Comparison of ENCODE assay signal across 15 cellular contexts in genomic region chr5:14678773-14679334, GRCh38. TPM values are rescaled to one million over a fixed set of nuclear protein-coding genes. Genes with fewer than 3 reads are reported as not detected.
A peak's percentile ranks its signal among the peaks of the same experiment; 100 is the strongest.
DNase-seq lines count a peak whose midpoint lies in the region; ATAC-seq and TF ChIP-seq lines count a peak whose summit lies in the region.
"Had no signal": no experiment of that assay in that cellular context is flagged by ENCODE, and none has a peak within 500 bp of the region (broad histone marks: within the 10 kb centered on the region; RNA-seq: fewer than 3 reads in every experiment).

No MANE protein-coding gene starts in this region.

- H3K4me1 Mint-ChIP-seq in activated naive CD8-positive, alpha-beta T cell treated with anti-CD3 and anti-CD28 coated beads, Interleukin-2, amount 50 U/mL, for 24 hours, result peaks cover 55% of the 10 kb centered on the region
- H3K4me1 Mint-ChIP-seq in Calu3 (ENCODE audit: low read depth, unreplicated experiment), result peaks cover 26% of the 10 kb centered on the region

- H4K20me1 ChIP-seq in DOHH2 (ENCODE audit: control insufficient read depth, insufficient read depth, low read depth, low read length) (no peaks in the 10 kb centered on the region), mammary epithelial cell (ENCODE audit: insufficient read depth, low read length) (no peaks in the 10 kb centered on the region)

- H3K79me2 ChIP-seq in DOHH2 (ENCODE audit: control insufficient read depth, low read length), result peaks cover 65% of the 10 kb centered on the region
- peaks cover 74% of the 10 kb centered on the region for H3K79me2 ChIP-seq in mammary epithelial cell (ENCODE audit: insufficient read depth, low read length)

- BruUV-seq in mammary epithelial cell (replicated peaks; lab: Mats Ljungman, UMichigan), result no TSS peak
- no TSS peak for BruUV-seq in Calu3 (replicated peaks; lab: Mats Ljungman, UMichigan)

- peaks cover 8% of the 10 kb centered on the region; the same call in 1 of the 2 replicates for H3F3A ChIP-seq in DOHH2 (ENCODE audit: control insufficient read depth, insufficient read depth)

- H3K36me3 ChIP-seq in DOHH2 (ENCODE audit: control insufficient read depth, low read length) (peaks cover 90% of the 10 kb centered on the region), psoas muscle (ENCODE audit: insufficient read depth in 1 of 2, low read depth in 1 of 2) (peaks cover 9 to 42% of the 10 kb centered on the region in 2 donors), mammary epithelial cell (ENCODE audit: insufficient read depth, low read length) (peaks cover 7% of the 10 kb centered on the region)

- no peak for ATAC-seq in activated naive CD8-positive, alpha-beta T cell treated with anti-CD3 and anti-CD28 coated beads, Interleukin-2, amount 50 U/mL, for 24 hours
- peak; percentile 61 to 81 (median 70) for ATAC-seq in psoas muscle
- ATAC-seq: activated T-cell treated with anti-CD3 and anti-CD28 coated beads, Interleukin-2, amount 50 U/mL, for 4 hours; left lung; PC-3; upper lobe of right lung had no signal

- DNase-seq in GM20000 (ENCODE audit: low spot score) (peak; percentile 29), psoas muscle (no peak), GF-D8 (lab: John Stamatoyannopoulos, UW) (no peak), mammary epithelial cell (no peak), Calu3 (no peak)
- DNase-seq in activated naive CD8-positive, alpha-beta T cell treated with anti-CD3 and anti-CD28 coated beads, Interleukin-2, amount 50 U/mL, for 24 hours, result no peak
- DNase-seq: activated CD4-positive, CD25-positive, alpha-beta regulatory T cell; activated T-cell treated with anti-CD3 and anti-CD28 coated beads, Interleukin-2, amount 50 U/mL, for 4 hours; left lung; NCI-H1436; PC-3; upper lobe of right lung had no signal

- H3K27me3 Mint-ChIP-seq in activated naive CD8-positive, alpha-beta T cell treated with anti-CD3 and anti-CD28 coated beads, Interleukin-2, amount 50 U/mL, for 24 hours, result no peaks in the 10 kb centered on the region
- H3K27me3 Mint-ChIP-seq in Calu3 (ENCODE audit: unreplicated experiment), result no peaks in the 10 kb centered on the region

- dilution Hi-C loops in mammary epithelial cell (cut with HindIII; ENCODE audit: low sequenced_read_pairs), result no loop called here

- no peaks in the 10 kb centered on the region for H3K9me2 ChIP-seq in DOHH2 (replicated peaks; ENCODE audit: control insufficient read depth, low read length)

- H3K9ac ChIP-seq in mammary epithelial cell (ENCODE audit: insufficient read depth, low read length), result no peak overlapping the region
- H3K9ac ChIP-seq: KMS-11 had no signal

- no peak for TF ChIP-seq CTCF in DOHH2 (IDR thresholded peaks at IDR 0.05; ENCODE audit: low read depth, low read length, poor library complexity, severe bottlenecking)
- TF ChIP-seq CTCF in GM20000 (IDR thresholded peaks at IDR 0.05; ENCODE audit: extremely low read depth, missing control alignments), result no peak
- no peak for TF ChIP-seq CTCF in psoas muscle (IDR thresholded peaks at IDR 0.05)
- no peak for TF ChIP-seq CTCF in mammary epithelial cell (conservative IDR thresholded peaks at IDR 0.05 in 1 of 2, IDR thresholded peaks at IDR 0.05 in 1 of 2; ENCODE audit: extremely low read depth in 1 of 2, insufficient read depth in 1 of 2, low read depth in 1 of 2, low read length in 2 of 2)
- no peak for TF ChIP-seq CTCF in Calu3 (IDR thresholded peaks at IDR 0.05; ENCODE audit: unreplicated experiment)

- no peaks in the 10 kb centered on the region for H3K9me3 Mint-ChIP-seq in activated naive CD8-positive, alpha-beta T cell treated with anti-CD3 and anti-CD28 coated beads, Interleukin-2, amount 50 U/mL, for 24 hours
- no peaks in the 10 kb centered on the region for H3K9me3 Mint-ChIP-seq in Calu3 (ENCODE audit: low read depth, unreplicated experiment)
- H3K9me3 Mint-ChIP-seq: activated T-cell treated with anti-CD3 and anti-CD28 coated beads, Interleukin-2, amount 50 U/mL, for 4 hours; nephron had no signal

- in situ Hi-C loops in mammary epithelial cell (cut with MboI; ENCODE audit: low sequenced_read_pairs in 2 of 2), result no loop called here

- intact Hi-C loops in psoas muscle (cut with DNase I), result no loop called here
- intact Hi-C loops in mammary epithelial cell (cut with micrococcal nuclease), result no loop called here
- intact Hi-C loops in Calu3 (cut with micrococcal nuclease; ENCODE audit: unreplicated experiment), result no loop called here

- CTCF ChIA-PET in mammary epithelial cell (lab: Charles Lee; ENCODE audit: low non-redundant PET) (no interaction called here), Calu3 (lab: Charles Lee) (no interaction called here)

- peak overlapping the region; percentile 75 for H3K27ac Mint-ChIP-seq in activated naive CD8-positive, alpha-beta T cell treated with anti-CD3 and anti-CD28 coated beads, Interleukin-2, amount 50 U/mL, for 24 hours
- no peak overlapping the region for H3K27ac Mint-ChIP-seq in Calu3 (ENCODE audit: unreplicated experiment)
- H3K27ac Mint-ChIP-seq: nephron had no signal

- H3K27ac ChIP-seq in DOHH2 (ENCODE audit: low read depth, low read length) (peak overlapping the region; percentile 27; the same call in 1 of the 2 replicates), psoas muscle (peak overlapping the region; percentile 53), mammary epithelial cell (ENCODE audit: insufficient read depth, low read depth, low read length) (no peak overlapping the region)
- H3K27ac ChIP-seq: KMS-11, left lung, upper lobe of right lung had no signal

- H3K4me1 ChIP-seq in DOHH2 (ENCODE audit: control insufficient read depth, low read length), result peaks cover 66% of the 10 kb centered on the region
- H3K4me1 ChIP-seq in psoas muscle, result peaks cover 30% of the 10 kb centered on the region
- peaks cover 33% of the 10 kb centered on the region for H3K4me1 ChIP-seq in mammary epithelial cell (ENCODE audit: insufficient read depth, low read length)

- H3K36me3 Mint-ChIP-seq in activated naive CD8-positive, alpha-beta T cell treated with anti-CD3 and anti-CD28 coated beads, Interleukin-2, amount 50 U/mL, for 24 hours (ENCODE audit: low read depth), result peaks cover 64% of the 10 kb centered on the region
- H3K36me3 Mint-ChIP-seq in Calu3 (ENCODE audit: insufficient read depth, unreplicated experiment), result peaks cover 15% of the 10 kb centered on the region

- WGBS in psoas muscle, 3 donors, result 52 to 65% (median 55%) methylated on average over 5 of the region's 5 CpGs
- WGBS in mammary epithelial cell (ENCODE audit: low coverage, missing lambda C conversion rate), result 94% methylated on average over 5 of the region's 5 CpGs

- H3K27me3 ChIP-seq in DOHH2 (ENCODE audit: control insufficient read depth, low read length), result no peaks in the 10 kb centered on the region
- H3K27me3 ChIP-seq in psoas muscle (ENCODE audit: insufficient read depth in 3 of 3, low read length in 2 of 3), result no peaks in the 10 kb centered on the region
- H3K27me3 ChIP-seq in mammary epithelial cell (ENCODE audit: insufficient read depth, low read length), result no peaks in the 10 kb centered on the region
- H3K27me3 ChIP-seq: left lung, upper lobe of right lung had no signal

- H3K4me3 ChIP-seq in DOHH2 (ENCODE audit: low read length), result peak overlapping the region; percentile 11; the same call in 1 of the 2 replicates
- no peak overlapping the region for H3K4me3 ChIP-seq in psoas muscle
- no peak overlapping the region for H3K4me3 ChIP-seq in mammary epithelial cell (replicated peaks in 1 of 3; ENCODE audit: insufficient read depth in 1 of 3, low read depth in 2 of 3, low read length in 3 of 3)
- H3K4me3 ChIP-seq: left lung, upper lobe of right lung had no signal

- no peak overlapping the region for H2AFZ ChIP-seq in mammary epithelial cell (ENCODE audit: low read depth, low read length)

- H3K9me3 ChIP-seq in DOHH2 (ENCODE audit: control insufficient read depth, insufficient read depth, low read length) (no peaks in the 10 kb centered on the region), psoas muscle (no peaks in the 10 kb centered on the region), mammary epithelial cell (replicated peaks; ENCODE audit: insufficient read depth, low read length) (no peaks in the 10 kb centered on the region)
- H3K9me3 ChIP-seq: left lung, upper lobe of right lung had no signal

- no peak overlapping the region for H3K4me3 Mint-ChIP-seq in activated naive CD8-positive, alpha-beta T cell treated with anti-CD3 and anti-CD28 coated beads, Interleukin-2, amount 50 U/mL, for 24 hours
- H3K4me3 Mint-ChIP-seq in Calu3 (ENCODE audit: low read depth, unreplicated experiment), result no peak overlapping the region
- H3K4me3 Mint-ChIP-seq: activated T-cell treated with anti-CD3 and anti-CD28 coated beads, Interleukin-2, amount 50 U/mL, for 4 hours; nephron had no signal

- H3K4me2 ChIP-seq in DOHH2 (ENCODE audit: low read length), result peak overlapping the region; percentile 41
- no peak overlapping the region for H3K4me2 ChIP-seq in mammary epithelial cell (ENCODE audit: insufficient read depth, low read depth, low read length)
- H3K4me2 ChIP-seq: KMS-11 had no signal

RNA-seq across cellular contexts. Expression of gene OTULIN, which starts 14.3 kb away (rescaled TPM):
- total RNA-seq in psoas muscle, result 10 to 100 TPM; 12.4 to 20.4 (median 15.4) TPM
- polyA plus RNA-seq in psoas muscle, result 1 to 10 TPM; 2.3 to 8.2 (median 4.1) TPM
- total RNA-seq in mammary epithelial cell, result 10 to 100 TPM; 45.6 to 56.0 TPM
- polyA plus RNA-seq in mammary epithelial cell, result 13.7 TPM
- polyA minus RNA-seq in mammary epithelial cell, result 11.3 TPM
- 35.7 and 36.0 TPM in 2 replicates for total RNA-seq in Calu3 (2022)
